ENCODE assay signal across 14 cellular contexts in genomic region chr3:56673781-56674457, GRCh38. TPM values are rescaled to one million over a fixed set of nuclear protein-coding genes. Genes with fewer than 3 reads are reported as not detected.
DNase-seq lines count a peak whose midpoint lies in the region; ATAC-seq, FAIRE-seq and TF ChIP-seq lines count a peak whose summit lies in the region.
"Had no signal": no experiment of that assay in that cellular context is flagged by ENCODE, and none has a peak within 500 bp of the region (broad histone marks: within the 10 kb centered on the region; RNA-seq: fewer than 3 reads in every experiment).

No MANE protein-coding gene starts in this region.

- peaks cover 13% of the 10 kb centered on the region for H3K79me1 ChIP-seq in mesenchymal stem cell (replicated peaks; ENCODE audit: low read length, poor library complexity, severe bottlenecking)

- H4K91ac ChIP-seq in mesenchymal stem cell (ENCODE audit: low read length): no peak overlapping the region

- no peak for TF ChIP-seq EP300 in GM12878 (IDR thresholded peaks at IDR 0.05; ENCODE audit: borderline replicate concordance in 1 of 2, control insufficient read depth in 1 of 2, low read depth in 2 of 2, low read length in 2 of 2)

- no peaks in the 10 kb centered on the region for H3K27me3 ChIP-seq in DND-41 (ENCODE audit: insufficient read depth, low read length, poor library complexity)
- H3K27me3 ChIP-seq in GM12878 (replicated peaks in 1 of 2; ENCODE audit: control insufficient read depth in 2 of 2, insufficient read depth in 2 of 2, low read length in 1 of 2): no peaks in the 10 kb centered on the region
- H3K27me3 ChIP-seq in mesenchymal stem cell (ENCODE audit: control insufficient read depth in 1 of 2, insufficient read depth in 1 of 2, low read length in 2 of 2): no peaks in the 10 kb centered on the region

- no peak overlapping the region for H2BK12ac ChIP-seq in mesenchymal stem cell (ENCODE audit: low read length in 2 of 2)

- H2AFZ ChIP-seq in DND-41 (ENCODE audit: low read depth, low read length): no peak overlapping the region
- H2AFZ ChIP-seq in GM12878 (ENCODE audit: control insufficient read depth, low read depth, low read length): no peak overlapping the region
- H2AFZ ChIP-seq in mesenchymal stem cell (ENCODE audit: low read depth, low read length): no peak overlapping the region

- H3K4ac ChIP-seq in mesenchymal stem cell (ENCODE audit: low read depth in 1 of 2, low read length in 2 of 2): no peak overlapping the region

- H3K4me2 ChIP-seq in DND-41 (ENCODE audit: insufficient read depth, low read length) (no peak overlapping the region), GM12878 (ENCODE audit: control insufficient read depth, insufficient read depth) (no peak overlapping the region), mesenchymal stem cell (ENCODE audit: low read length, poor library complexity, severe bottlenecking) (no peak overlapping the region)

- no TSS peak for BruUV-seq in GM12878 (replicated peaks; lab: Mats Ljungman, UMichigan)

- H2AK5ac ChIP-seq in mesenchymal stem cell (ENCODE audit: low read length, severe bottlenecking): no peak overlapping the region

- H3K79me2 ChIP-seq in DND-41 (ENCODE audit: insufficient read depth, low read length) (peaks cover 75% of the 10 kb centered on the region), GM12878 (ENCODE audit: control insufficient read depth, insufficient read depth, low read length) (peaks cover 19% of the 10 kb centered on the region)

- no peak for DNase-seq in DND-41
- DNase-seq in GM12878 (ENCODE audit: low read depth, low spot score): no peak
- peak; percentile 16 for DNase-seq in mesenchymal stem cell
- no peak for DNase-seq in stimulated activated CD4-positive, alpha-beta T cell treated with anti-CD3 and anti-CD28 coated beads, Interleukin-4, amount 100 ng/mL, for 4 hours
- DNase-seq in HEK293T (ENCODE audit: extremely low spot score): no peak
- DNase-seq: ACHN, DMS79, NCI-H1417, NCI-H187 treated with DMSO at 0.1 percent for 48 hours, NCI-H226, NCI-H524, NCI-H82 had no signal

- TF ChIP-seq RAD21 in GM12878 (IDR thresholded peaks at IDR 0.05; ENCODE audit: insufficient read depth, low read depth, low read length): no peak

- CTCF ChIA-PET in HEK293 (lab: Yijun Ruan, JAX) (interaction anchor here (0.6 kb wide), 2 partner anchors 84 to 315 kb away, joined by 3 to 4 read pairs; no protein-coding TSS in a partner anchor), GM12878 (lab: Yijun Ruan, JAX) (interaction anchor here (0.5 to 1.3 kb wide), 5 partner anchors 29 to 1397 kb away, joined by 3 to 5 read pairs (median 5); partner anchors contain the start of gene CCDC66), HEK293T (lab: Yijun Ruan, JAX) (interaction anchor here (0.7 kb wide), 2 partner anchors 14 to 776 kb away, joined by 3 read pairs; no protein-coding TSS in a partner anchor)

- intact Hi-C loops in GM12878 (cut with micrococcal nuclease; ENCODE audit: unreplicated experiment): no loop called here

- H3K4me1 ChIP-seq in DND-41 (ENCODE audit: insufficient read depth, low read length) (peaks cover 15% of the 10 kb centered on the region), HEK293 (ENCODE audit: control insufficient read depth, insufficient read depth, low read length) (peaks cover 9% of the 10 kb centered on the region), GM12878 (ENCODE audit: control insufficient read depth, insufficient read depth, low read length) (no peaks in the 10 kb centered on the region), mesenchymal stem cell (ENCODE audit: control insufficient read depth, insufficient read depth, low read depth, low read length) (peaks cover 4% of the 10 kb centered on the region)

- H3K36me3 ChIP-seq in DND-41 (ENCODE audit: insufficient read depth, low read length) (peaks cover 78% of the 10 kb centered on the region), HEK293 (ENCODE audit: control insufficient read depth in 2 of 2, insufficient read depth in 1 of 2, low read length in 2 of 2) (peaks cover 31 to 49% of the 10 kb centered on the region in 2 experiments), GM12878 (ENCODE audit: control insufficient read depth in 2 of 2, insufficient read depth in 2 of 2, low read length in 1 of 2) (peaks cover 0 to 18% of the 10 kb centered on the region in 2 experiments; a peak in 3 of 4 replicates), mesenchymal stem cell (ENCODE audit: control insufficient read depth in 1 of 2, insufficient read depth in 2 of 2, low read depth in 1 of 2, low read length in 2 of 2) (peaks cover 16 to 65% of the 10 kb centered on the region in 2 experiments)

- H3K14ac ChIP-seq in mesenchymal stem cell (ENCODE audit: low read length in 2 of 2): no peak overlapping the region

- H3K23ac ChIP-seq in mesenchymal stem cell (ENCODE audit: low read length in 2 of 2): no peak overlapping the region

- no peak overlapping the region for H3K4me3 ChIP-seq in DND-41 (ENCODE audit: low read depth in 1 of 2, low read length in 2 of 2)
- no peak overlapping the region for H3K4me3 ChIP-seq in HEK293 (ENCODE audit: low read depth, low read length)
- no peak overlapping the region for H3K4me3 ChIP-seq in GM12878
- H3K4me3 ChIP-seq in mesenchymal stem cell (ENCODE audit: insufficient read depth in 1 of 2, low read depth in 1 of 2, low read length in 2 of 2): no peak overlapping the region

- 97% methylated on average over 2 of the region's 2 CpGs for WGBS in GM12878 (ENCODE audit: insufficient coverage, insufficient replicate concordance, low lambda C conversion rate, missing lambda C conversion rate)
- 90% methylated on average over 1 of the region's 2 CpGs for WGBS in mesenchymal stem cell

- H3K18ac ChIP-seq in mesenchymal stem cell (ENCODE audit: low read depth in 1 of 2, low read length in 2 of 2): no peak overlapping the region

- H3K9ac ChIP-seq in DND-41 (ENCODE audit: low read depth, low read length) (no peak overlapping the region), GM12878 (ENCODE audit: control insufficient read depth, insufficient read depth, low read length) (no peak overlapping the region), mesenchymal stem cell (ENCODE audit: low read length) (no peak overlapping the region)

- no peak overlapping the region for H3K27ac ChIP-seq in DND-41 (ENCODE audit: low read length)
- H3K27ac ChIP-seq in HEK293 (ENCODE audit: extremely low read depth, low read depth, low read length): no peak overlapping the region
- H3K27ac ChIP-seq in GM12878 (ENCODE audit: control insufficient read depth, insufficient read depth): no peak overlapping the region
- H3K27ac ChIP-seq in mesenchymal stem cell (ENCODE audit: low read length, poor library complexity, severe bottlenecking): no peak overlapping the region

- no peak overlapping the region for H4K8ac ChIP-seq in mesenchymal stem cell (ENCODE audit: low read length)

- H3K9me3 ChIP-seq in DND-41 (ENCODE audit: insufficient read depth, low read length, severe bottlenecking) (no peaks in the 10 kb centered on the region), HEK293 (ENCODE audit: control insufficient read depth, insufficient read depth, low read depth, low read length) (no peaks in the 10 kb centered on the region), GM12878 (replicated peaks; ENCODE audit: control insufficient read depth, insufficient read depth, low read length) (no peaks in the 10 kb centered on the region), mesenchymal stem cell (ENCODE audit: control insufficient read depth, low read length) (no peaks in the 10 kb centered on the region)

- no peak overlapping the region for H2BK5ac ChIP-seq in mesenchymal stem cell (ENCODE audit: low read depth, low read length, poor library complexity, severe bottlenecking)

- ATAC-seq in DND-41 (ENCODE audit: insufficient read depth, low read depth) (0 out of 3 replicates have a peak, but pooled peaks have one; percentile 24), GM12878 (no peak), HG03571 (IDR thresholded peaks at IDR 0.05; ENCODE audit: unreplicated experiment) (no peak)

- RAD21 ChIA-PET in GM12878 (lab: Charles Lee; ENCODE audit: unreplicated experiment): interaction anchor here (0.6 to 1.6 kb wide), 2 partner anchors 9 to 1305 kb away, joined by 3 to 6 read pairs; partner anchors contain the start of gene TASOR

- POLR2A ChIA-PET in HEK293 (lab: Yijun Ruan, JAX) (interaction anchor here (0.5 to 1.5 kb wide), 5 partner anchors 8 to 128 kb away, joined by 3 to 12 read pairs (median 3); partner anchors contain the start of gene ARHGEF3), GM12878 (lab: Charles Lee) (interaction anchor here (0.7 to 1.2 kb wide), 5 partner anchors 9 to 307 kb away, joined by 3 to 6 read pairs (median 4); partner anchors contain the start of gene TASOR), HEK293T (lab: Yijun Ruan, JAX) (interaction anchor here (2.0 kb wide), 1 partner anchor 9 kb away, joined by 7 read pairs; the partner anchor contains the start of gene TASOR)

- in situ Hi-C loops in GM12878 (cut with MboI): no loop called here

- TF ChIP-seq CTCF in DND-41 (IDR thresholded peaks at IDR 0.05; ENCODE audit: borderline replicate concordance, extremely low read depth, low read length, poor library complexity, severe bottlenecking) (no peak), HEK293 (tag by site-specific recombination; IDR thresholded peaks at IDR 0.05) (no peak), GM12878 (IDR thresholded peaks at IDR 0.05 in 2 of 3, conservative IDR thresholded peaks at IDR 0.05 in 1 of 3; ENCODE audit: control insufficient read depth in 2 of 3, extremely low read depth in 1 of 3, insufficient read depth in 1 of 3, low read depth in 3 of 3, low read length in 3 of 3) (no peak)

- FAIRE-seq in GM12878 (lab: Jason Lieb, UNC): peak; percentile 83

- TF ChIP-seq POLR2A in GM12878 (IDR thresholded peaks at IDR 0.05; ENCODE audit: low read depth, low read length): no peak

- SMC1A ChIA-PET in GM12878 (lab: Charles Lee; ENCODE audit: uncharacterized antibody, unreplicated experiment): interaction anchor here (0.6 to 1.6 kb wide), 4 partner anchors 9 to 243 kb away, joined by 3 to 5 read pairs (median 3); no protein-coding TSS in a partner anchor

- H2BK120ac ChIP-seq in mesenchymal stem cell (ENCODE audit: low read depth, low read length): no peak overlapping the region

- H4K20me1 ChIP-seq in DND-41 (ENCODE audit: insufficient read depth, low read length): peaks cover 12% of the 10 kb centered on the region; the same call in 1 of the 2 replicates
- no peaks in the 10 kb centered on the region for H4K20me1 ChIP-seq in GM12878 (ENCODE audit: control insufficient read depth, insufficient read depth)

- no peak overlapping the region for H2BK15ac ChIP-seq in mesenchymal stem cell (ENCODE audit: low read depth, poor library complexity, severe bottlenecking)

RNA-seq across cellular contexts. Expression of gene TASOR, which starts 9.1 kb away (rescaled TPM):
- 120 and 130 TPM in 2 replicates for total RNA-seq in GM12878 (2013; cell fraction: nucleolus; rRNA removed)
- total RNA-seq in GM12878 (2014; rRNA removed) (59.2 and 66.6 TPM in 2 replicates), GM12878 (2014; rRNA removed; fragmentation: Illumina TruSeq; extraction: Trizol) (95.1 and 106 TPM in 2 replicates), GM12878 (2021) (53.7 and 54.5 TPM in 2 replicates)
- polyA plus RNA-seq in GM12878 (2011; ENCODE audit: low read depth): 38.7 TPM
- polyA plus RNA-seq in GM12878 (2011; rRNA removed) (70.3 and 123 TPM in 2 replicates), GM12878 (2014; fragmentation: Illumina TruSeq; extraction: Trizol) (78.2 and 109 TPM in 2 replicates), GM12878 (2014; fragmentation: Nextera tagmentation; extraction: Ambion mirVana) (10 to 100 TPM; 29.6 to 30.5 TPM), GM12878 (2014; rRNA removed) (36.0 and 51.5 TPM in 2 replicates), GM12878 (2016; fragmentation: Nextera tagmentation; extraction: Ambion mirVana) (10 to 100 TPM; 32.9 to 33.0 TPM)
- 24.3 and 26.6 TPM in 2 replicates for polyA plus RNA-seq in GM12878 (2011; cell fraction: cytosol; rRNA removed)
- polyA plus RNA-seq in GM12878 (2011; cell fraction: nucleus; rRNA removed): 37.5 and 38.6 TPM in 2 replicates
- 34.3 and 47.3 TPM in 2 replicates for polyA plus RNA-seq in GM12878 (2012)
- 67.7 and 78.0 TPM in 2 replicates for polyA minus RNA-seq in GM12878 (2011; rRNA and poly(A)+ RNA removed)
- 32.5 and 35.0 TPM in 2 replicates for polyA minus RNA-seq in GM12878 (2011; cell fraction: cytosol; rRNA and poly(A)+ RNA removed)
- 25.5 and 43.7 TPM in 2 replicates for polyA minus RNA-seq in GM12878 (2011; cell fraction: nucleus; rRNA and poly(A)+ RNA removed)
- polyA plus RNA-seq in mesenchymal stem cell (2013, experiment 1 of 2): 25.1 TPM
- 24.2 TPM for polyA plus RNA-seq in mesenchymal stem cell (2013, experiment 2 of 2)
